10 cellular contexts compared by ENCODE assay signal in genomic region chr22:46280999-46281623, GRCh38. TPM values are rescaled to one million over a fixed set of nuclear protein-coding genes. Genes with fewer than 3 reads are reported as not detected.
A peak's percentile ranks its signal among the peaks of the same experiment; 100 is the strongest.
DNase-seq lines count a peak whose midpoint lies in the region; ATAC-seq and TF ChIP-seq lines count a peak whose summit lies in the region.
"Had no signal": no experiment of that assay in that cellular context is flagged by ENCODE, and none has a peak within 500 bp of the region (broad histone marks: within the 10 kb centered on the region; RNA-seq: fewer than 3 reads in every experiment).

No MANE protein-coding gene starts in this region.

- no TSS peak for BruUV-seq in A673 (replicated peaks; lab: Mats Ljungman, UMichigan)

- ATAC-seq in HG02798 (IDR thresholded peaks at IDR 0.05; ENCODE audit: poor library complexity, unreplicated experiment) (peak; percentile 56), omental fat pad (ENCODE audit: low FRiP score) (no peak)
- ATAC-seq in effector memory CD8-positive, alpha-beta T cell (replicated peaks): peak; percentile 97

- POLR2A ChIA-PET in A673 (lab: Charles Lee; ENCODE audit: low non-redundant PET): no interaction called here

- no peaks in the 10 kb centered on the region for H3K4me1 ChIP-seq in A673 (ENCODE audit: insufficient read depth, low read length, poor library complexity, severe bottlenecking)

- no peaks in the 10 kb centered on the region for H3K27me3 ChIP-seq in A673 (replicated peaks; ENCODE audit: insufficient read depth, low read depth, low read length, poor library complexity)
- H3K27me3 ChIP-seq: brain microvascular endothelial cell had no signal

- H3K36me3 Mint-ChIP-seq in effector memory CD8-positive, alpha-beta T cell (ENCODE audit: insufficient read depth): peaks cover 42% of the 10 kb centered on the region

- H3K27ac Mint-ChIP-seq in effector memory CD8-positive, alpha-beta T cell: peak overlapping the region; percentile 94 to 96

- H3K9me3 Mint-ChIP-seq in effector memory CD8-positive, alpha-beta T cell: no peaks in the 10 kb centered on the region

- intact Hi-C loops in A673 (cut with micrococcal nuclease; ENCODE audit: unreplicated experiment): no loop called here

- no peak overlapping the region for H3K27ac ChIP-seq in A673 (ENCODE audit: low read depth, low read length, poor library complexity, severe bottlenecking)
- H3K27ac ChIP-seq: brain microvascular endothelial cell had no signal

- DNase-seq in Ammon's horn (ENCODE audit: low spot score): peak; percentile 87
- peak; percentile 61 to 65 (median 63) for DNase-seq in effector memory CD8-positive, alpha-beta T cell
- DNase-seq in myocyte (ENCODE audit: low read depth): peak; percentile 65
- no peak for DNase-seq in omental fat pad (ENCODE audit: low spot score)
- DNase-seq in stimulated activated CD4-positive, alpha-beta T cell treated with anti-CD3 and anti-CD28 coated beads, Interleukin-4, amount 100 ng/mL, for 4 hours: no peak
- DNase-seq in A673 (ENCODE audit: low spot score): no peak
- DNase-seq in effector CD8-positive, alpha-beta T cell (lab: John Stamatoyannopoulos, UW): no peak
- DNase-seq: brain microvascular endothelial cell had no signal

- no peak overlapping the region for H3K4me3 ChIP-seq in A673 (ENCODE audit: low read depth, low read length, poor library complexity, severe bottlenecking)

- TF ChIP-seq CTCF in omental fat pad (IDR thresholded peaks at IDR 0.05): no peak
- no peak for TF ChIP-seq CTCF in A673 (conservative IDR thresholded peaks at IDR 0.05; ENCODE audit: low read depth, low read length)

- CTCF ChIA-PET in A673 (lab: Charles Lee): no interaction called here

- peaks cover 5% of the 10 kb centered on the region for H3K36me3 ChIP-seq in A673 (ENCODE audit: insufficient read depth, low read length, poor library complexity, severe bottlenecking)

- H3K27me3 Mint-ChIP-seq in effector memory CD8-positive, alpha-beta T cell: no peaks in the 10 kb centered on the region

- H3K4me3 Mint-ChIP-seq in effector memory CD8-positive, alpha-beta T cell: peak overlapping the region; percentile 79 to 82

- H3K4me1 Mint-ChIP-seq in effector memory CD8-positive, alpha-beta T cell (ENCODE audit: low read depth in 2 of 2): peaks cover 43 to 59% of the 10 kb centered on the region in 2 donors

- H3K9me3 ChIP-seq in A673 (ENCODE audit: low read depth, low read length, poor library complexity, severe bottlenecking): no peaks in the 10 kb centered on the region

RNA-seq across cellular contexts. Expression of gene TTC38, which starts 13.3 kb away (rescaled TPM):
- total RNA-seq in myocyte (31.5 and 38.9 TPM in 2 replicates), omental fat pad (100 to 1,000 TPM in 2 of 4 donors, 10 to 100 TPM in 2; 49.8 to 116 (median 76.8) TPM), A673 (2021) (11.4 and 16.2 TPM in 2 replicates)
- polyA plus RNA-seq in myocyte (2012): 14.6 TPM

RNA-seq across cellular contexts. Expression of gene GTSE1, which starts 15.6 kb away (rescaled TPM):
- total RNA-seq in myocyte (0.35 and 0.47 TPM in 2 replicates), omental fat pad (1 to 10 TPM in 3 of 4 donors, not detected in 1; 1.1 to 2.5 (median 1.3) TPM), A673 (2021) (87.3 and 88.1 TPM in 2 replicates)
- 0.54 TPM for polyA plus RNA-seq in myocyte (2012)

RNA-seq across cellular contexts. Expression of gene PKDREJ, which starts 18.0 kb away (rescaled TPM):
- total RNA-seq in myocyte (not detected in 2 replicates), omental fat pad (under 1 TPM in 1 of 4 donors, not detected in 3; 0.09 TPM), A673 (2021) (not detected in 2 replicates)
- 0.29 TPM for polyA plus RNA-seq in myocyte (2012)
- polyA plus RNA-seq: fibroblast of lung had no signal

RNA-seq across cellular contexts. Expression of gene CDPF1, which starts 31.0 kb away (rescaled TPM):
- 11.6 and 21.3 TPM in 2 replicates for total RNA-seq in myocyte
- 10.9 TPM for polyA plus RNA-seq in myocyte (2012)
- total RNA-seq in omental fat pad: 10 to 100 TPM in 2 of 4 donors, 1 to 10 TPM in 2; 5.7 to 18.8 (median 8.5) TPM
- 7.0 and 12.4 TPM in 2 replicates for total RNA-seq in A673 (2021)

RNA-seq across cellular contexts. Expression of gene TRMU, which starts 54.4 kb away (rescaled TPM):
- total RNA-seq in myocyte (34.9 and 40.2 TPM in 2 replicates), omental fat pad (10 to 100 TPM; 19.3 to 62.8 (median 32.8) TPM), A673 (2021) (83.0 and 90.1 TPM in 2 replicates)
- 27.2 TPM for polyA plus RNA-seq in myocyte (2012)

Comparison
In these comparisons a context has a peak if more than half of its experiments do, and no peak if none do; other contexts are left out.
1. DNase-seq: peak in Ammon's horn (single experiment), effector memory CD8-positive, alpha-beta T cell (3 of 3) and myocyte (single experiment); none in omental fat pad (single experiment), stimulated activated CD4-positive, alpha-beta T cell treated with anti-CD3 and anti-CD28 coated beads, Interleukin-4, amount 100 ng/mL, for 4 hours (0 of 2), A673 (single experiment) and effector CD8-positive, alpha-beta T cell (single experiment).
2. RNA of gene GTSE1, which starts 15.6 kb away (total RNA-seq): 87.3 to 88.1 TPM in A673; 1.1 to 2.5 TPM in omental fat pad and 0.35 to 0.47 TPM in myocyte; every median in the first group is over 10 times any median in the second.